ENCODE assay signal across 23 cellular contexts in genomic region chr2:26483957-26484565, GRCh38. TPM values are rescaled to one million over a fixed set of nuclear protein-coding genes. Genes with fewer than 3 reads are reported as not detected.
DNase-seq lines count a peak whose midpoint lies in the region; TF ChIP-seq lines count a peak whose summit lies in the region.
"Had no signal": no experiment of that assay in that cellular context is flagged by ENCODE, and none has a peak within 500 bp of the region (broad histone marks: within the 10 kb centered on the region; RNA-seq: fewer than 3 reads in every experiment).

No MANE protein-coding gene starts in this region.

- H2BK12ac ChIP-seq in mesenchymal stem cell (ENCODE audit: low read length in 2 of 2) = no peak overlapping the region

- H3K27ac ChIP-seq in mesenchymal stem cell (ENCODE audit: low read length, poor library complexity, severe bottlenecking) = no peak overlapping the region
- H3K27ac ChIP-seq: C4-2B, vagina had no signal

- H3K4me1 ChIP-seq in mesenchymal stem cell (ENCODE audit: control insufficient read depth, insufficient read depth, low read depth, low read length) = peaks cover 6% of the 10 kb centered on the region
- H3K4me1 ChIP-seq: vagina had no signal

- no peak overlapping the region for H2BK5ac ChIP-seq in mesenchymal stem cell (ENCODE audit: low read depth, low read length, poor library complexity, severe bottlenecking)

- no peaks in the 10 kb centered on the region for H3K79me1 ChIP-seq in mesenchymal stem cell (replicated peaks; ENCODE audit: low read length, poor library complexity, severe bottlenecking)

- H3K27me3 Mint-ChIP-seq in neural crest cell (ENCODE audit: low read depth) (no peaks in the 10 kb centered on the region), nephron progenitor cell (ENCODE audit: low read depth, poor library complexity) (peaks cover 25% of the 10 kb centered on the region)
- H3K27me3 Mint-ChIP-seq: activated naive CD4-positive, alpha-beta T cell treated with anti-CD3 and anti-CD28 coated beads, Interleukin-2, amount 50 U/mL, for 24 hours; dendritic cell treated with granulocyte-macrophage colony-stimulating factor and Interleukin-4, amounts not matched to agents 40 ng/mL and 50 ng/mL, for 4 days had no signal

- H3K27ac Mint-ChIP-seq in neural crest cell (ENCODE audit: unreplicated experiment) (peak overlapping the region; percentile 47), nephron progenitor cell (no peak overlapping the region)
- H3K27ac Mint-ChIP-seq: activated naive CD4-positive, alpha-beta T cell treated with anti-CD3 and anti-CD28 coated beads, Interleukin-2, amount 50 U/mL, for 24 hours; activated T-cell treated with anti-CD3 and anti-CD28 coated beads, Interleukin-2, amount 50 U/mL, for 72 hours; dendritic cell treated with granulocyte-macrophage colony-stimulating factor and Interleukin-4, amounts not matched to agents 40 ng/mL and 50 ng/mL, for 4 days; naive thymus-derived CD4-positive, alpha-beta T cell; progenitor cell of endocrine pancreas had no signal

- no peaks in the 10 kb centered on the region for H3K36me3 ChIP-seq in mesenchymal stem cell (ENCODE audit: control insufficient read depth in 1 of 2, insufficient read depth in 2 of 2, low read depth in 1 of 2, low read length in 2 of 2)
- H3K36me3 ChIP-seq: vagina had no signal

- H3K36me3 Mint-ChIP-seq in neural crest cell (ENCODE audit: low read depth) (no peaks in the 10 kb centered on the region), nephron progenitor cell (ENCODE audit: low read depth) (no peaks in the 10 kb centered on the region)
- H3K36me3 Mint-ChIP-seq: activated naive CD4-positive, alpha-beta T cell treated with anti-CD3 and anti-CD28 coated beads, Interleukin-2, amount 50 U/mL, for 24 hours; naive thymus-derived CD4-positive, alpha-beta T cell had no signal

- H4K8ac ChIP-seq in mesenchymal stem cell (ENCODE audit: low read length) = no peak overlapping the region

- TF ChIP-seq CTCF in fibroblast of villous mesenchyme (IDR thresholded peaks at IDR 0.05; ENCODE audit: insufficient read depth, low read depth, low read length) (no peak), neural crest cell (conservative IDR thresholded peaks at IDR 0.05) (no peak), nephron progenitor cell (IDR thresholded peaks at IDR 0.05) (no peak)

- no peak overlapping the region for H3K23ac ChIP-seq in mesenchymal stem cell (ENCODE audit: low read length in 2 of 2)

- H3K4me1 Mint-ChIP-seq in neural crest cell (no peaks in the 10 kb centered on the region), nephron progenitor cell (peaks cover 5% of the 10 kb centered on the region)
- H3K4me1 Mint-ChIP-seq: activated naive CD4-positive, alpha-beta T cell treated with anti-CD3 and anti-CD28 coated beads, Interleukin-2, amount 50 U/mL, for 24 hours had no signal

- no peak overlapping the region for H3K4ac ChIP-seq in mesenchymal stem cell (ENCODE audit: low read depth in 1 of 2, low read length in 2 of 2)

- H3K4me3 Mint-ChIP-seq in neural crest cell (no peak overlapping the region), nephron progenitor cell (no peak overlapping the region)
- H3K4me3 Mint-ChIP-seq: activated naive CD4-positive, alpha-beta T cell treated with anti-CD3 and anti-CD28 coated beads, Interleukin-2, amount 50 U/mL, for 24 hours; activated T-cell treated with anti-CD3 and anti-CD28 coated beads, Interleukin-2, amount 50 U/mL, for 72 hours; dendritic cell treated with granulocyte-macrophage colony-stimulating factor and Interleukin-4, amounts not matched to agents 40 ng/mL and 50 ng/mL, for 4 days; naive thymus-derived CD4-positive, alpha-beta T cell had no signal

- no peak overlapping the region for H3K14ac ChIP-seq in mesenchymal stem cell (ENCODE audit: low read length in 2 of 2)

- no peak overlapping the region for H3K18ac ChIP-seq in mesenchymal stem cell (ENCODE audit: low read depth in 1 of 2, low read length in 2 of 2)

- no peaks in the 10 kb centered on the region for H3K9me3 Mint-ChIP-seq in neural crest cell
- no peaks in the 10 kb centered on the region for H3K9me3 Mint-ChIP-seq in nephron progenitor cell
- H3K9me3 Mint-ChIP-seq: activated naive CD4-positive, alpha-beta T cell treated with anti-CD3 and anti-CD28 coated beads, Interleukin-2, amount 50 U/mL, for 24 hours; activated T-cell treated with anti-CD3 and anti-CD28 coated beads, Interleukin-2, amount 50 U/mL, for 72 hours; dendritic cell treated with granulocyte-macrophage colony-stimulating factor and Interleukin-4, amounts not matched to agents 40 ng/mL and 50 ng/mL, for 4 days; naive thymus-derived CD4-positive, alpha-beta T cell had no signal

- no peak overlapping the region for H2BK15ac ChIP-seq in mesenchymal stem cell (ENCODE audit: low read depth, poor library complexity, severe bottlenecking)

- H3K4me3 ChIP-seq in fibroblast of villous mesenchyme (ENCODE audit: low read depth, low read length) = no peak overlapping the region
- no peak overlapping the region for H3K4me3 ChIP-seq in mesenchymal stem cell (ENCODE audit: insufficient read depth in 1 of 2, low read depth in 1 of 2, low read length in 2 of 2)
- H3K4me3 ChIP-seq: vagina had no signal

- H2AK5ac ChIP-seq in mesenchymal stem cell (ENCODE audit: low read length, severe bottlenecking) = no peak overlapping the region

- H4K91ac ChIP-seq in mesenchymal stem cell (ENCODE audit: low read length) = no peak overlapping the region

- no peak overlapping the region for H2BK120ac ChIP-seq in mesenchymal stem cell (ENCODE audit: low read depth, low read length)

- no peaks in the 10 kb centered on the region for H3K9me3 ChIP-seq in mesenchymal stem cell (ENCODE audit: control insufficient read depth, low read length)
- H3K9me3 ChIP-seq: vagina had no signal

- peaks cover 46 to 58% of the 10 kb centered on the region in 2 experiments for H3K27me3 ChIP-seq in mesenchymal stem cell (ENCODE audit: control insufficient read depth in 1 of 2, insufficient read depth in 1 of 2, low read length in 2 of 2)
- H3K27me3 ChIP-seq: vagina had no signal

- no peak overlapping the region for H2AFZ ChIP-seq in mesenchymal stem cell (ENCODE audit: low read depth, low read length)

- no peak overlapping the region for H3K4me2 ChIP-seq in mesenchymal stem cell (ENCODE audit: low read length, poor library complexity, severe bottlenecking)

- peak; percentile 65 for DNase-seq in DMS 273 (lab: John Stamatoyannopoulos, UW; ENCODE audit: unreplicated experiment)
- peak; percentile 62 for DNase-seq in NCI-H1694 (lab: John Stamatoyannopoulos, UW)
- DNase-seq in fibroblast of villous mesenchyme (ENCODE audit: low read depth) = peak; percentile 3
- DNase-seq in neural crest cell (ENCODE audit: low read depth, low spot score) = no peak
- no peak for DNase-seq in activated CD4-positive, alpha-beta T cell treated with anti-CD3 and anti-CD28 coated beads, Interleukin-2, amount 50 U/mL, for 48 hours
- no peak for DNase-seq in mesenchymal stem cell
- DNase-seq in activated T-cell treated with anti-CD3 and anti-CD28 coated beads, Interleukin-2, amount 50 U/mL, for 48 hours = no peak
- no peak for DNase-seq in nephron progenitor cell
- DNase-seq: activated CD8-positive, alpha-beta memory T cell treated with anti-CD3 and anti-CD28 coated beads for 24 hours; activated T-cell treated with anti-CD3 and anti-CD28 coated beads, Interleukin-2, amount 50 U/mL, for 72 hours; foreskin melanocyte; GDM1; naive thymus-derived CD4-positive, alpha-beta T cell; NCI-H187; NCI-H226; stimulated activated CD4-positive, alpha-beta T cell treated with anti-CD3 and anti-CD28 coated beads, Interleukin-12 subunit alpha, Interleukin-12 subunit beta, amount 100 ng/mL, for 4 hours; substantia nigra had no signal

- H3K9ac ChIP-seq in mesenchymal stem cell (ENCODE audit: low read length) = no peak overlapping the region

- 88% methylated on average over 13 of the region's 13 CpGs for WGBS in mesenchymal stem cell

RNA-seq across cellular contexts. Expression of gene OTOF, which starts 6.1 kb away (rescaled TPM):
- total RNA-seq in fibroblast of villous mesenchyme (under 0.01 TPM in 2 replicates), neural crest cell (0.07 and 0.19 TPM in 2 replicates)
- not detected for polyA plus RNA-seq in mesenchymal stem cell (2013, experiment 1 of 2)
- not detected for polyA plus RNA-seq in mesenchymal stem cell (2013, experiment 2 of 2)
- total RNA-seq: SK-MEL-5 had no signal

Comparison
In these comparisons a context has a peak if more than half of its experiments do, and no peak if none do; other contexts are left out.
1. DNase-seq: peak in DMS 273 (single experiment), NCI-H1694 (single experiment) and fibroblast of villous mesenchyme (single experiment); none in neural crest cell (single experiment), activated CD4-positive, alpha-beta T cell treated with anti-CD3 and anti-CD28 coated beads, Interleukin-2, amount 50 U/mL, for 48 hours (0 of 2), mesenchymal stem cell (single experiment), activated T-cell treated with anti-CD3 and anti-CD28 coated beads, Interleukin-2, amount 50 U/mL, for 48 hours (0 of 2) and nephron progenitor cell (single experiment).